ENCODE assay signal across 10 cellular contexts in the genomic region with DNA sequence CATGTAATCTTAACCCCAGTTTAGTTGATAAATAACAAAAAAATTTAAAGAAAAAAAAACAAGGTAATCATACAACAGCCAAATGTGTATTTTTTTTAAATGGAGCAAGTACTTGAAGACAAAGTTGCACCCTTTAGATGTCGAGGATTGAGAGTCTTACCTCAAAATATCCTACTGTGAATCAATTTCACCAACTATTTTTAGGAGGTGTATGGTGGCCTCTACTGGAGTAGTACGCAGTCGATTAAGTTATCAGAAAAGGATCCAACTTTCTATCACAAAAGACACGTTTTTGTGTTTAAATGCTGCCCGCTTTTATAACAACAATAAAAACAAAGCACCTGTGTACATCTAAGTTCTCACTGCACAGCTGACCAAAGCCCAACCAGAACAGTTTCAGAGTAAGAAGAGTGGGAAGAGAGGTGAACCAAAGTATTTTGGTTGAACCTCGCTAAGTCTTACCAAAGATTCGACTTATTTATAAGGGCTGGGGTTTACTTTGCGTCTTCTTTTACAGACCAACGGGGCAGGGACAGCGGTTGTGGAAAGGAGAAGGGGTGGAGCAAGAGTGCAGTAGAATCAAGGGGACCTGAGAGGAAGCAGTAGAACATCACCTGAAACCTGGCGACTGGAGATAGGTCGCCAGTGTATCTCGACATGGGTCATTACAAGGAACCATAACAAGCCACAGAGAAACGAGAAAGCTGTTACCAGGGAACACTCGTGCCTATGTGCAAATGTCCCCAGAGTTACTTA. TPM values are rescaled to one million over a fixed set of nuclear protein-coding genes. Genes with fewer than 3 reads are reported as not detected.
A peak's percentile ranks its signal among the peaks of the same experiment; 100 is the strongest.
DNase-seq lines count a peak whose midpoint lies in the region.
"Had no signal": no experiment of that assay in that cellular context is flagged by ENCODE, and none has a peak within 500 bp of the region (broad histone marks: within the 10 kb centered on the region; RNA-seq: fewer than 3 reads in every experiment).

No MANE protein-coding gene starts in this region.

- H3K27me3 ChIP-seq in HAP-1 (ENCODE audit: low read depth) (no peaks in the 10 kb centered on the region), SJSA1 (replicated peaks) (no peaks in the 10 kb centered on the region)

- no peak overlapping the region for H3K27ac ChIP-seq in SJSA1
- peak overlapping the region in 5 of 21 experiments; percentile 32 to 72 (median 66) for H3K27ac ChIP-seq in skin epidermis
- H3K27ac ChIP-seq: KMS-11, neutrophil had no signal

- in situ Hi-C loops in HAP-1 (cut with MboI; ENCODE audit: low sequenced_read_pairs) = no loop called here

- H3K9me3 ChIP-seq in HAP-1 (no peaks in the 10 kb centered on the region), SJSA1 (replicated peaks) (no peaks in the 10 kb centered on the region)
- H3K9me3 ChIP-seq: neutrophil had no signal

- H3K4me1 ChIP-seq in HAP-1 (peaks cover 22% of the 10 kb centered on the region), SJSA1 (replicated peaks) (no peaks in the 10 kb centered on the region)

- H3K36me3 ChIP-seq in HAP-1 (replicated peaks) = no peaks in the 10 kb centered on the region
- H3K36me3 ChIP-seq in SJSA1 = no peaks in the 10 kb centered on the region
- H3K36me3 ChIP-seq: neutrophil had no signal

- DNase-seq in EH (ENCODE audit: low read depth) = peak; percentile 12
- DNase-seq in HAP-1 (ENCODE audit: low spot score in 2 of 2) = peak; percentile 55 to 57
- DNase-seq in SJSA1 (ENCODE audit: low read depth in 1 of 2, low spot score in 2 of 2) = no peak
- peak; percentile 2 for DNase-seq in glomerular visceral epithelial cell (ENCODE audit: extremely low spot score)
- no peak for DNase-seq in stimulated activated CD4-positive, alpha-beta T cell treated with anti-CD3 and anti-CD28 coated beads, Interleukin-2, amount 100 ng/mL, for 24 hours
- DNase-seq in NCI-H2081 treated with DMSO at 0.1 percent for 48 hours (lab: John Stamatoyannopoulos, UW) = no peak
- DNase-seq in HUDEP-2 (lab: John Stamatoyannopoulos, UW; ENCODE audit: unreplicated experiment in 76 of 76) = no peak

- H3K4me3 ChIP-seq in HAP-1 (peak overlapping the region; percentile 76), SJSA1 (peak overlapping the region; percentile 62), skin epidermis (peak overlapping the region; percentile 27 to 58 (median 42))

RNA-seq across cellular contexts. Expression of a gene that starts 1.2 kb away (rescaled TPM):
- total RNA-seq in SJSA1 (2014; rRNA removed; shearing (Covaris generic)) = 2.4 and 5.9 TPM in 2 replicates

Comparison
In these comparisons a context has a peak if more than half of its experiments do, and no peak if none do; other contexts are left out.
1. DNase-seq: peak in EH (single experiment), HAP-1 (2 of 2) and glomerular visceral epithelial cell (single experiment); none in SJSA1 (0 of 2), stimulated activated CD4-positive, alpha-beta T cell treated with anti-CD3 and anti-CD28 coated beads, Interleukin-2, amount 100 ng/mL, for 24 hours (0 of 2), NCI-H2081 treated with DMSO at 0.1 percent for 48 hours (single experiment) and HUDEP-2 (0 of 76).
2. Peak in every context shown above with its lines, with median percentiles within 50 percentile points of each other: H3K4me3 ChIP-seq.